In the genomic region with DNA sequence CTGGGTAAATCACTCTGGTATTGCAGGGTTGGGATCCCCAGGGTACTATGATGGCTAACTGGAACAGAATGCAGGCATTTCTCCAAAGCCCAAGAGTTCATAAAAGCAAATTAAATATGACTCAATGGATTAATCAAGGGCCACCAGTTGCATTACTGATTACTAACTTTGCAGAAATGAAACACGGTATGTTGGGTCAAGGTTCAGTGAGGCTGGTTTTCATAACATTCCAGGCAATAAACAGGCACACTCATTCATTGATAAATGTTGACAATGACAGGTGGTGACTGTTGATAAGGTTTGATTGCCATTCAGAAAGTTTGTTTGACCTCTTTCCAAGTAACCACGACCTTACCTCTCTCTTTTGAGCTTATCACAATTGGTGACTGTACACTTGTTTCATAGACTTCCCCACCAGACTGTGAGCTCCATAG, we compare ENCODE assay signal across 1 cellular context.
TF ChIP-seq lines count a peak whose summit lies in the region.

No MANE protein-coding gene starts in this region.

TF ChIP-seq in H1, 55 proteins besides CTCF, POLR2A, EP300 and RAD21:
- TF ChIP-seq FOSL1 (IDR thresholded peaks at IDR 0.05; ENCODE audit: insufficient read depth, low read depth, low read length) (no peak), PHF8 (conservative IDR thresholded peaks at IDR 0.05; ENCODE audit: low read depth, low read length) (no peak), POLR2AphosphoS5 (IDR thresholded peaks at IDR 0.05; ENCODE audit: low read depth, low read length) (no peak)
